ENCODE assay signal across 16 cellular contexts in the genomic region with DNA sequence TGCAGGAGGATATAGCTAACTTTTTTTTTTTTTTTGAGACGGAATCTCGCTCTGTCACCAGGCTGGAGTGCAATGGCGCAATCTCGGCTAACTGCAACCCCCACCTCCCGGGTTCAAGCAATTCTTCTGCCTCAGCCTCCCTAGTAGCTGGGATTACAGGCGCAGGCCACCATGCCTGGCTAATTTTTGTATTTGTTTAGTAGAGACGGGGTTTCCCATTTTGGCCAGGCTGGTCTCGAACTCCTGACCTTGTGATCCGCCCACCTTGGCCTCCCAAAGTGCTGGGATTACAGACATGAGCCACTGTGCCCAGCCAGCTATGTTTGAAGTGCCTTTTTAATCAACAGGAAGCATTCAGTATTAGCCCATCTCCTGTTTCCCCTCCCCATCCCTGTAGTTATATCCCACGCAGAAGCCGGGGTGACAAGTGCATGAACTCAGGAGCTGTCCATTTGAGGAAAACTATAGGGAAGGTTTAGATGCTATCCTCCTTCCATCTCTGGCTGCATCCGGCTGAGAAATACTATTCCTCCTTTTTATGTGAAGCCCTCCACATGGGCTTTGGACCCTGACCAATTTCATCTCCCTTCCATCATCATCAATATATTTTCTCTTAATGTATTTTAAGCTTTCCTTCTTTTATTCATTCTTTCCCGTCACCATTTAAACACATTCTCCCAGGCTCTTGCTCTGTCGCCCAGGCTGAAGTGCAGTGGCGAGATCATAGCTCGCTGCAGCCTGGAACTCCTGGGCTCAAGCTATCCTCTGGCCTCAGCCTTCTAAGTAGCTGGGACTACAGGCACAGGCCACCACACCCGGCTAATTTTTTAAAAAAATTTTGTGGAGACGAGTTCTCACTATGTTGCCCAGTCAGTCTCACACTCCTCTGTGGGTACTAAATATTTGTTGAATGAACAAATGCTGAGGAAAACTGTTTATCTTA. TPM values are rescaled to one million over a fixed set of nuclear protein-coding genes. Genes with fewer than 3 reads are reported as not detected.
DNase-seq lines count a peak whose midpoint lies in the region; ATAC-seq, FAIRE-seq and TF ChIP-seq lines count a peak whose summit lies in the region.
"Had no signal": no experiment of that assay in that cellular context is flagged by ENCODE, and none has a peak within 500 bp of the region (broad histone marks: within the 10 kb centered on the region; RNA-seq: fewer than 3 reads in every experiment).

No MANE protein-coding gene starts in this region.

- BruUV-seq in MCF 10A (replicated peaks; lab: Mats Ljungman, UMichigan) (no TSS peak), mammary epithelial cell (replicated peaks; lab: Mats Ljungman, UMichigan) (no TSS peak)

- no peak for FAIRE-seq in RCC 7860 (lab: Jason Lieb, UNC)

- H3K9me3 Mint-ChIP-seq in MCF 10A (ENCODE audit: unreplicated experiment): no peaks in the 10 kb centered on the region
- no peaks in the 10 kb centered on the region for H3K9me3 Mint-ChIP-seq in naive thymus-derived CD8-positive, alpha-beta T cell
- H3K9me3 Mint-ChIP-seq: activated T-helper 1 cell treated with anti-CD3 and anti-CD28 coated beads, Interleukin-12 subunit alpha, Interleukin-12 subunit beta, Interleukin-2, Interleukin-4 antibody, amounts not matched to agents 30 ng/mL and 10 ng/mL and 1 ng/mL, durations not matched to agents 14 hours and 24 hours and 36 hours; stimulated activated naive CD8-positive, alpha-beta T cell treated with anti-CD3 and anti-CD28 coated beads, Interleukin-15, amount 100 ng/mL, for 72 hours had no signal

- WGBS in mammary epithelial cell (ENCODE audit: low coverage, missing lambda C conversion rate): 80% methylated on average over 16 of the region's 18 CpGs

- H3K4me1 ChIP-seq in mammary epithelial cell (ENCODE audit: insufficient read depth, low read length): no peaks in the 10 kb centered on the region
- H3K4me1 ChIP-seq: foreskin keratinocyte, uterus had no signal

- no peak overlapping the region for H3K27ac Mint-ChIP-seq in MCF 10A (ENCODE audit: low read depth, unreplicated experiment)
- peak overlapping the region in 9 of 10 donors; percentile 4 to 85 (median 76) for H3K27ac Mint-ChIP-seq in naive thymus-derived CD8-positive, alpha-beta T cell

- DNase-seq in MCF 10A (ENCODE audit: unreplicated experiment) (no peak), mammary epithelial cell (no peak), RCC 7860 (ENCODE audit: low spot score) (no peak), NCI-H1092 (lab: John Stamatoyannopoulos, UW) (no peak), DMS53 (lab: John Stamatoyannopoulos, UW) (no peak), Kasumi-1 (lab: John Stamatoyannopoulos, UW) (no peak)
- DNase-seq in naive thymus-derived CD8-positive, alpha-beta T cell: no peak
- DNase-seq: activated CD8-positive, alpha-beta T cell treated with anti-CD3 and anti-CD28 coated beads, Interleukin-2, amount 10 ng/mL, durations not matched to agents 7 days and 5 days; foreskin keratinocyte; GF-D8; NCI-H524; stimulated activated naive CD8-positive, alpha-beta T cell treated with anti-CD3 and anti-CD28 coated beads, Interleukin-15, amount 100 ng/mL, for 72 hours; uterus had no signal

- H3K36me3 Mint-ChIP-seq in MCF 10A (ENCODE audit: insufficient read depth, unreplicated experiment): peaks cover 10% of the 10 kb centered on the region
- H3K36me3 Mint-ChIP-seq in naive thymus-derived CD8-positive, alpha-beta T cell: peaks cover 0 to 14% (median 4%) of the 10 kb centered on the region in 3 donors

- H3K79me2 ChIP-seq in mammary epithelial cell (ENCODE audit: insufficient read depth, low read length): peaks cover 31% of the 10 kb centered on the region

- H3K9me3 ChIP-seq in mammary epithelial cell (replicated peaks; ENCODE audit: insufficient read depth, low read length): no peaks in the 10 kb centered on the region
- H3K9me3 ChIP-seq: psoas muscle, uterus had no signal

- no peaks in the 10 kb centered on the region for H3K36me3 ChIP-seq in mammary epithelial cell (ENCODE audit: insufficient read depth, low read length)
- H3K36me3 ChIP-seq: uterus had no signal

- no peak overlapping the region for H3K4me3 ChIP-seq in mammary epithelial cell (replicated peaks in 1 of 3; ENCODE audit: insufficient read depth in 1 of 3, low read depth in 2 of 3, low read length in 3 of 3)

- H3K4me3 Mint-ChIP-seq in MCF 10A (ENCODE audit: unreplicated experiment): peak overlapping the region; percentile 28
- H3K4me3 Mint-ChIP-seq in naive thymus-derived CD8-positive, alpha-beta T cell: peak overlapping the region in 8 of 10 donors; percentile 31 to 67 (median 52)

- intact Hi-C loops in MCF 10A (cut with micrococcal nuclease) (no loop called here), mammary epithelial cell (cut with micrococcal nuclease) (no loop called here)

- H2AFZ ChIP-seq in mammary epithelial cell (ENCODE audit: low read depth, low read length): no peak overlapping the region

- H3K4me1 Mint-ChIP-seq in MCF 10A (ENCODE audit: insufficient read depth, unreplicated experiment): peaks cover 21% of the 10 kb centered on the region
- peaks cover 13 to 37% (median 34%) of the 10 kb centered on the region in 4 donors for H3K4me1 Mint-ChIP-seq in naive thymus-derived CD8-positive, alpha-beta T cell

- H3K27ac ChIP-seq in mammary epithelial cell (ENCODE audit: insufficient read depth, low read depth, low read length): no peak overlapping the region
- H3K27ac ChIP-seq in VCaP: peak overlapping the region; percentile 70; the same call in 1 of the 2 replicates
- H3K27ac ChIP-seq: foreskin keratinocyte had no signal

- no peaks in the 10 kb centered on the region for H3K27me3 Mint-ChIP-seq in MCF 10A (ENCODE audit: insufficient read depth, unreplicated experiment)
- no peaks in the 10 kb centered on the region for H3K27me3 Mint-ChIP-seq in naive thymus-derived CD8-positive, alpha-beta T cell
- H3K27me3 Mint-ChIP-seq: stimulated activated naive CD8-positive, alpha-beta T cell treated with anti-CD3 and anti-CD28 coated beads, Interleukin-15, amount 100 ng/mL, for 72 hours had no signal

- TF ChIP-seq CTCF in MCF 10A (IDR thresholded peaks at IDR 0.05; ENCODE audit: unreplicated experiment) (no peak), mammary epithelial cell (conservative IDR thresholded peaks at IDR 0.05 in 1 of 2, IDR thresholded peaks at IDR 0.05 in 1 of 2; ENCODE audit: extremely low read depth in 1 of 2, insufficient read depth in 1 of 2, low read depth in 1 of 2, low read length in 2 of 2) (no peak), VCaP (conservative IDR thresholded peaks at IDR 0.05) (no peak)

- CTCF ChIA-PET in MCF 10A (lab: Yijun Ruan, JAX): no interaction called here
- CTCF ChIA-PET in mammary epithelial cell (lab: Charles Lee; ENCODE audit: low non-redundant PET): no interaction called here

- no peak overlapping the region for H3K9ac ChIP-seq in mammary epithelial cell (ENCODE audit: insufficient read depth, low read length)

- dilution Hi-C loops in mammary epithelial cell (cut with HindIII; ENCODE audit: low sequenced_read_pairs): no loop called here

- no peak for ATAC-seq in naive thymus-derived CD8-positive, alpha-beta T cell

- in situ Hi-C loops in mammary epithelial cell (cut with MboI; ENCODE audit: low sequenced_read_pairs in 2 of 2): no loop called here

- H3K4me2 ChIP-seq in mammary epithelial cell (ENCODE audit: insufficient read depth, low read depth, low read length): no peak overlapping the region

- H4K20me1 ChIP-seq in mammary epithelial cell (ENCODE audit: insufficient read depth, low read length): no peaks in the 10 kb centered on the region

- no peaks in the 10 kb centered on the region for H3K27me3 ChIP-seq in mammary epithelial cell (ENCODE audit: insufficient read depth, low read length)
- H3K27me3 ChIP-seq: foreskin keratinocyte, uterus had no signal

- POLR2A ChIA-PET in MCF 10A (lab: Yijun Ruan, JAX): interaction anchor here (0.7 kb wide), 1 partner anchor 599 kb away, joined by 3 read pairs; no protein-coding TSS in a partner anchor
- POLR2A ChIA-PET in naive thymus-derived CD8-positive, alpha-beta T cell (lab: Charles Lee): no interaction called here

RNA-seq across cellular contexts. Expression of a gene that starts 1.3 kb away (rescaled TPM):
- 17.5 and 24.1 TPM in 2 replicates for total RNA-seq in MCF 10A (2022)
- 10 to 100 TPM; 23.2 to 32.2 TPM for total RNA-seq in mammary epithelial cell
- 11.6 TPM for polyA plus RNA-seq in mammary epithelial cell
- polyA minus RNA-seq in mammary epithelial cell: 5.2 TPM
- total RNA-seq in naive thymus-derived CD8-positive, alpha-beta T cell: 10 to 100 TPM; 29.6 to 36.1 TPM
- 10 to 100 TPM; 21.8 to 27.1 (median 23.5) TPM for polyA plus RNA-seq in naive thymus-derived CD8-positive, alpha-beta T cell
